ENCODE assay signal across 7 cellular contexts in the genomic region with DNA sequence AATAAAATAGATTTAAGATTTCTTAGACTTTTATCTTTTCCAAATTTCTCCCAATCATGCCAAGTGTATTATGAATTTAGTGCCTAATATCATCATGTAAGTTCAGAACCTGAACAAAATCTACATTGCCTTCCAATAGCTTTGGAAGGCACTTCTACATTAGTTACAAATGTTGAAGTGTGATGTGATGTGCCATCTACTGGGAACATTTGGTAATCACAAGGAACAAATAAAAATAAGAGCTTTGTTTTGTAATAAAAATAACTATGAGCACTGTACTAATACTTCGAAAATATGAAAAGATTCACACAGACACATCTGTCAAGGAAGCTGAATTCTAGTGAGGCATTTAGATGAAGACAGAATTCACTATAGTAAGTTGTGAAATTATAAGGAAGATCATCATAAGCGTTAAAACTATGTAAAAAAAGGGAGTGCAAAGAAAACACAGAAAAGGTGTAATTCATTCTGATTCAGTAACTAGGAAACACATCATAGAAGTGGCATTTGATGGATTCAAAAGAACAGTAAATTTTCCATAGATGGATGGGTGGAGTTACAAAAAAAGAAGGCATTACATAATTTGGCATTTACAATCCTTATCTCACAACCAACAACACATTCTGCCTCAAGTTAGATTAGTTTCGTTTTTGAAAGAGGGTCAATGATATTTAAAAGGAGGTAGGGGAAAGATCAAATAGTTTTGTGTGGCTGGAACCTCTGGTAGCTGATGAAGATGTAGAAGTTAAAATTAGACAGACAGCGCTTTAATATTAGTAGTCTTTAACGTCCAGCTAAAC.
DNase-seq lines count a peak whose midpoint lies in the region; ATAC-seq and TF ChIP-seq lines count a peak whose summit lies in the region.

No MANE protein-coding gene starts in this region.

- H3K27ac ChIP-seq in gastroesophageal sphincter = no peak overlapping the region
- H3K27ac ChIP-seq in thoracic aorta = no peak overlapping the region

- H3K4me1 ChIP-seq in gastroesophageal sphincter (no peaks in the 10 kb centered on the region), thoracic aorta (ENCODE audit: control insufficient read depth in 1 of 2, low read depth in 2 of 2) (no peaks in the 10 kb centered on the region)

- H3K27me3 ChIP-seq in gastroesophageal sphincter = no peaks in the 10 kb centered on the region
- no peaks in the 10 kb centered on the region for H3K27me3 ChIP-seq in thoracic aorta (replicated peaks; ENCODE audit: insufficient read depth)

- H3K4me3 ChIP-seq in GM12865 (ENCODE audit: low read depth, low read length) (no peak overlapping the region), gastroesophageal sphincter (no peak overlapping the region), thoracic aorta (peak overlapping the region; percentile 32)

- H3K36me3 ChIP-seq in gastroesophageal sphincter (peaks cover 2 to 25% of the 10 kb centered on the region in 2 donors), thoracic aorta (peaks cover 4% of the 10 kb centered on the region)

- whole genome bisulfite sequencing in gastroesophageal sphincter (ENCODE audit: low coverage in 1 of 2), 2 donors = 34 to 55% methylated on average over 5 of the region's 5 CpGs

- TF ChIP-seq EP300 in gastroesophageal sphincter (IDR thresholded peaks at IDR 0.05) = no peak

- TF ChIP-seq CTCF in GM12865 (IDR thresholded peaks at IDR 0.05; ENCODE audit: insufficient read depth, low read depth, low read length, missing control alignments) = peak; percentile 26
- peak in 3 of 4 experiments; percentile 15 to 41 (median 27) for TF ChIP-seq CTCF in gastroesophageal sphincter (IDR thresholded peaks at IDR 0.05)
- no peak for TF ChIP-seq CTCF in thoracic aorta (IDR thresholded peaks at IDR 0.05)

- DNase-seq in GM12865 (ENCODE audit: low read depth) (peak; percentile 29), SK-N-DZ (ENCODE audit: low spot score) (peak; percentile 12), thoracic aorta (ENCODE audit: low spot score) (no peak), amniotic stem cell (lab: John Stamatoyannopoulos, UW) (no peak)

- H3K9me3 ChIP-seq in gastroesophageal sphincter (no peaks in the 10 kb centered on the region), thoracic aorta (no peaks in the 10 kb centered on the region)

- ATAC-seq in HG03066 (IDR thresholded peaks at IDR 0.05; ENCODE audit: low read depth, unreplicated experiment) (peak; percentile 74), gastroesophageal sphincter (no peak), thoracic aorta (ENCODE audit: insufficient number of reproducible peaks, low FRiP score, low read depth) (no peak), GM18498 (IDR thresholded peaks at IDR 0.05; ENCODE audit: unreplicated experiment) (no peak)

- TF ChIP-seq POLR2A in gastroesophageal sphincter (IDR thresholded peaks at IDR 0.05) = no peak

Comparison
In these comparisons a context has a peak if more than half of its experiments do, and no peak if none do; other contexts are left out.
1. DNase-seq: peak in GM12865 (single experiment) and SK-N-DZ (single experiment); none in thoracic aorta (single experiment) and amniotic stem cell (single experiment).